ENCODE assay signal across 1 cellular context in genomic region chr11:118175031-118175531, GRCh38.
A peak's percentile ranks its signal among the peaks of the same experiment; 100 is the strongest.
TF ChIP-seq lines count a peak whose summit lies in the region.

No MANE protein-coding gene starts in this region.

TF ChIP-seq in HepG2, 621 proteins besides CTCF, POLR2A, EP300 and RAD21 (continues in another document):
- TF ChIP-seq CREB1 (IDR thresholded peaks at IDR 0.05) (no peak), CREB1 (CRISPR knock-in tag; IDR thresholded peaks at IDR 0.05) (no peak), ZNF546 (CRISPR knock-in tag; conservative IDR thresholded peaks at IDR 0.05) (no peak), HOXA3 (CRISPR knock-in tag; IDR thresholded peaks at IDR 0.05) (0 out of 2 replicates have a peak, but pooled peaks have one; percentile 6), ZNF564 (CRISPR knock-in tag; IDR thresholded peaks at IDR 0.05) (no peak), MTA3 (CRISPR knock-in tag; IDR thresholded peaks at IDR 0.05) (no peak), KDM2A (CRISPR knock-in tag; IDR thresholded peaks at IDR 0.05; ENCODE audit: borderline replicate concordance, low read depth) (0 out of 2 replicates have a peak, but pooled peaks have one; percentile 16), IRF2 (CRISPR knock-in tag; IDR thresholded peaks at IDR 0.05) (0 out of 2 replicates have a peak, but pooled peaks have one; percentile 35), NR2C2 (CRISPR knock-in tag; IDR thresholded peaks at IDR 0.05; ENCODE audit: borderline replicate concordance) (no peak), TEAD2 (CRISPR knock-in tag; IDR thresholded peaks at IDR 0.05) (no peak), ZNF614 (CRISPR knock-in tag; IDR thresholded peaks at IDR 0.05; ENCODE audit: borderline replicate concordance) (peak; percentile 50; the same call in 1 of the 2 replicates), THAP11 (CRISPR knock-in tag; IDR thresholded peaks at IDR 0.05) (no peak), ZNF142 (CRISPR knock-in tag; IDR thresholded peaks at IDR 0.05) (peak; percentile 92; the same call in 1 of the 2 replicates), GATAD2A (CRISPR knock-in tag; IDR thresholded peaks at IDR 0.05) (0 out of 2 replicates have a peak, but pooled peaks have one; percentile 27), ZNF441 (CRISPR knock-in tag; IDR thresholded peaks at IDR 0.05; ENCODE audit: borderline replicate concordance) (no peak), RNF2 (conservative IDR thresholded peaks at IDR 0.05; ENCODE audit: low read depth) (no peak), ZBTB1 (CRISPR knock-in tag; IDR thresholded peaks at IDR 0.05; ENCODE audit: borderline replicate concordance) (no peak), ZNF776 (CRISPR knock-in tag; IDR thresholded peaks at IDR 0.05) (no peak), PHF8 (CRISPR knock-in tag; IDR thresholded peaks at IDR 0.05) (no peak), FOXK2 (IDR thresholded peaks at IDR 0.05) (no peak), ZFP91 (CRISPR knock-in tag; IDR thresholded peaks at IDR 0.05; ENCODE audit: borderline replicate concordance) (no peak), TCF12 (IDR thresholded peaks at IDR 0.05) (no peak), TCF12 (CRISPR knock-in tag; IDR thresholded peaks at IDR 0.05) (no peak), ZNF124 (CRISPR knock-in tag; IDR thresholded peaks at IDR 0.05) (no peak), ZKSCAN5 (CRISPR knock-in tag; IDR thresholded peaks at IDR 0.05) (no peak), ZNF225 (CRISPR knock-in tag; IDR thresholded peaks at IDR 0.05) (no peak), TOPORS (CRISPR knock-in tag; IDR thresholded peaks at IDR 0.05) (no peak), ELF3 (CRISPR knock-in tag; IDR thresholded peaks at IDR 0.05) (no peak; the same call in 1 of the 2 replicates), CEBPG (CRISPR knock-in tag; IDR thresholded peaks at IDR 0.05) (peak; percentile 76), NFATC3 (CRISPR knock-in tag; IDR thresholded peaks at IDR 0.05) (no peak), NBN (conservative IDR thresholded peaks at IDR 0.05) (no peak), ZNF777 (CRISPR knock-in tag; IDR thresholded peaks at IDR 0.05) (0 out of 2 replicates have a peak, but pooled peaks have one; percentile 29), DPF2 (CRISPR knock-in tag; IDR thresholded peaks at IDR 0.05; ENCODE audit: borderline replicate concordance, low read depth) (no peak), FOXA1 (IDR thresholded peaks at IDR 0.05) (no peak), FOXA1 (CRISPR knock-in tag; IDR thresholded peaks at IDR 0.05) (0 out of 2 replicates have a peak, but pooled peaks have one; percentile 33), PAXIP1 (CRISPR knock-in tag; conservative IDR thresholded peaks at IDR 0.05) (no peak), RORA (CRISPR knock-in tag; IDR thresholded peaks at IDR 0.05) (no peak), ZNF383 (CRISPR knock-in tag; IDR thresholded peaks at IDR 0.05; ENCODE audit: borderline replicate concordance) (no peak), MED1 (CRISPR knock-in tag; IDR thresholded peaks at IDR 0.05) (0 out of 2 replicates have a peak, but pooled peaks have one; percentile 18), ASH2L (IDR thresholded peaks at IDR 0.05; ENCODE audit: insufficient read length, low read depth, low read length) (no peak), ZFP41 (CRISPR knock-in tag; IDR thresholded peaks at IDR 0.05; ENCODE audit: borderline replicate concordance) (no peak), HMG20A (CRISPR knock-in tag; IDR thresholded peaks at IDR 0.05; ENCODE audit: borderline replicate concordance) (0 out of 2 replicates have a peak, but pooled peaks have one; percentile 26), TAF1 (CRISPR knock-in tag; IDR thresholded peaks at IDR 0.05) (no peak), ZFP36L2 (CRISPR knock-in tag; IDR thresholded peaks at IDR 0.05) (no peak), IRF1 (CRISPR knock-in tag; IDR thresholded peaks at IDR 0.05; ENCODE audit: low read depth) (no peak), ZNF737 (CRISPR knock-in tag; IDR thresholded peaks at IDR 0.05; ENCODE audit: borderline replicate concordance) (no peak), SUZ12 (IDR thresholded peaks at IDR 0.05; ENCODE audit: low read depth, low read length) (no peak), RBAK (CRISPR knock-in tag; IDR thresholded peaks at IDR 0.05) (no peak), ATF3 (CRISPR knock-in tag; IDR thresholded peaks at IDR 0.05) (no peak), MAX (IDR thresholded peaks at IDR 0.05) (peak; percentile 23; the same call in 1 of the 2 replicates), ZNF660 (CRISPR knock-in tag; IDR thresholded peaks at IDR 0.05; ENCODE audit: borderline replicate concordance, low read depth) (no peak), CEBPB (IDR thresholded peaks at IDR 0.05; ENCODE audit: borderline replicate concordance, low read depth, low read length) (peak; percentile 81; the same call in 1 of the 2 replicates), FOXJ3 (CRISPR knock-in tag; IDR thresholded peaks at IDR 0.05; ENCODE audit: borderline replicate concordance) (no peak)
- TF ChIP-seq, protein P1, sequence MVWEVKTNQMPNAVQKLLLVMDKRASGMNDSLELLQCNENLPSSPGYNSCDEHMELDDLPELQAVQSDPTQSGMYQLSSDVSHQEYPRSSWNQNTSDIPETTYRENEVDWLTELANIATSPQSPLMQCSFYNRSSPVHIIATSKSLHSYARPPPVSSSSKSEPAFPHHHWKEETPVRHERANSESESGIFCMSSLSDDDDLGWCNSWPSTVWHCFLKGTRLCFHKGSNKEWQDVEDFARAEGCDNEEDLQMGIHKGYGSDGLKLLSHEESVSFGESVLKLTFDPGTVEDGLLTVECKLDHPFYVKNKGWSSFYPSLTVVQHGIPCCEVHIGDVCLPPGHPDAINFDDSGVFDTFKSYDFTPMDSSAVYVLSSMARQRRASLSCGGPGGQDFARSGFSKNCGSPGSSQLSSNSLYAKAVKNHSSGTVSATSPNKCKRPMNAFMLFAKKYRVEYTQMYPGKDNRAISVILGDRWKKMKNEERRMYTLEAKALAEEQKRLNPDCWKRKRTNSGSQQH (CRISPR knock-in tag; IDR thresholded peaks at IDR 0.05; ENCODE audit: low read depth), result no peak
- TF ChIP-seq, protein P2, sequence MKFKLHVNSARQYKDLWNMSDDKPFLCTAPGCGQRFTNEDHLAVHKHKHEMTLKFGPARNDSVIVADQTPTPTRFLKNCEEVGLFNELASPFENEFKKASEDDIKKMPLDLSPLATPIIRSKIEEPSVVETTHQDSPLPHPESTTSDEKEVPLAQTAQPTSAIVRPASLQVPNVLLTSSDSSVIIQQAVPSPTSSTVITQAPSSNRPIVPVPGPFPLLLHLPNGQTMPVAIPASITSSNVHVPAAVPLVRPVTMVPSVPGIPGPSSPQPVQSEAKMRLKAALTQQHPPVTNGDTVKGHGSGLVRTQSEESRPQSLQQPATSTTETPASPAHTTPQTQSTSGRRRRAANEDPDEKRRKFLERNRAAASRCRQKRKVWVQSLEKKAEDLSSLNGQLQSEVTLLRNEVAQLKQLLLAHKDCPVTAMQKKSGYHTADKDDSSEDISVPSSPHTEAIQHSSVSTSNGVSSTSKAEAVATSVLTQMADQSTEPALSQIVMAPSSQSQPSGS (CRISPR knock-in tag; IDR thresholded peaks at IDR 0.05), result 0 out of 2 replicates have a peak, but pooled peaks have one; percentile 27
- TF ChIP-seq, protein P3, sequence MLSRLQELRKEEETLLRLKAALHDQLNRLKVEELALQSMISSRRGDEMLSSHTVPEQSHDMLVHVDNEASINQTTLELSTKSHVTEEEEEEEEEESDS (CRISPR knock-in tag; IDR thresholded peaks at IDR 0.05; ENCODE audit: borderline replicate concordance), result no peak
- TF ChIP-seq, protein P4, sequence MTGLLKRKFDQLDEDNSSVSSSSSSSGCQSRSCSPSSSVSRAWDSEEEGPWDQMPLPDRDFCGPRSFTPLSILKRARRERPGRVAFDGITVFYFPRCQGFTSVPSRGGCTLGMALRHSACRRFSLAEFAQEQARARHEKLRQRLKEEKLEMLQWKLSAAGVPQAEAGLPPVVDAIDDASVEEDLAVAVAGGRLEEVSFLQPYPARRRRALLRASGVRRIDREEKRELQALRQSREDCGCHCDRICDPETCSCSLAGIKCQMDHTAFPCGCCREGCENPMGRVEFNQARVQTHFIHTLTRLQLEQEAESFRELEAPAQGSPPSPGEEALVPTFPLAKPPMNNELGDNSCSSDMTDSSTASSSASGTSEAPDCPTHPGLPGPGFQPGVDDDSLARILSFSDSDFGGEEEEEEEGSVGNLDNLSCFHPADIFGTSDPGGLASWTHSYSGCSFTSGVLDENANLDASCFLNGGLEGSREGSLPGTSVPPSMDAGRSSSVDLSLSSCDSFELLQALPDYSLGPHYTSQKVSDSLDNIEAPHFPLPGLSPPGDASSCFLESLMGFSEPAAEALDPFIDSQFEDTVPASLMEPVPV (CRISPR knock-in tag; IDR thresholded peaks at IDR 0.05), result no peak
